Comparison of ENCODE assay signal across 32 cellular contexts in genomic region chr3:117750674-117751073, GRCh38.
"Had no signal": no experiment of that assay in that cellular context is flagged by ENCODE, and none has a peak within 500 bp of the region (broad histone marks: within the 10 kb centered on the region; RNA-seq: fewer than 3 reads in every experiment).

No MANE protein-coding gene starts in this region.

- H3K36me3 ChIP-seq: brain microvascular endothelial cell, MG63, Peyer's patch, SJSA1 had no signal

- H3K27ac Mint-ChIP-seq: activated CD4-positive, alpha-beta T cell treated with anti-CD3 and anti-CD28 coated beads, Interleukin-2, amount 10 ng/mL, durations not matched to agents 24 days and 14 days; activated CD8-positive, alpha-beta T cell treated with anti-CD3 and anti-CD28 coated beads for 36 hours; activated naive CD4-positive, alpha-beta T cell treated with anti-CD3 and anti-CD28 coated beads, Interleukin-2, amount 10 ng/mL, durations not matched to agents 7 days and 5 days; activated naive CD8-positive, alpha-beta T cell treated with anti-CD3 and anti-CD28 coated beads for 36 hours; activated T-helper 1 cell treated with anti-CD3 and anti-CD28 coated beads, Interleukin-12 subunit alpha, Interleukin-12 subunit beta, Interleukin-2, Interleukin-4 antibody, amounts not matched to agents 30 ng/mL and 10 ng/mL and 1 ng/mL, durations not matched to agents 14 hours and 24 hours and 36 hours; T-helper 1 cell treated with Interleukin-12 subunit alpha and Interleukin-12 subunit beta and Interleukin-4 antibody, amounts not matched to agents 30 μg/mL and 1 μg/mL, for 36 hours; T-helper 2 cell treated with Interferon-gamma antibody and Interleukin-4, amounts not matched to agents 5 μg/mL and 100 μg/mL, for 36 hours had no signal

- H3K4me3 Mint-ChIP-seq: activated CD4-positive, alpha-beta T cell treated with anti-CD3 and anti-CD28 coated beads, Interleukin-2, amount 10 ng/mL, durations not matched to agents 24 days and 14 days; activated CD8-positive, alpha-beta T cell treated with anti-CD3 and anti-CD28 coated beads for 36 hours; activated naive CD4-positive, alpha-beta T cell treated with anti-CD3 and anti-CD28 coated beads, Interleukin-2, amount 10 ng/mL, durations not matched to agents 7 days and 5 days; activated naive CD8-positive, alpha-beta T cell treated with anti-CD3 and anti-CD28 coated beads for 36 hours; activated T-cell treated with anti-CD3 and anti-CD28 coated beads, Interleukin-2, amount 50 U/mL, for 4 hours; activated T-helper 1 cell treated with anti-CD3 and anti-CD28 coated beads, Interleukin-12 subunit alpha, Interleukin-12 subunit beta, Interleukin-2, Interleukin-4 antibody, amounts not matched to agents 30 ng/mL and 10 ng/mL and 1 ng/mL, durations not matched to agents 14 hours and 24 hours and 36 hours; central memory CD8-positive, alpha-beta T cell; T-helper 1 cell treated with Interleukin-12 subunit alpha and Interleukin-12 subunit beta and Interleukin-4 antibody, amounts not matched to agents 30 μg/mL and 1 μg/mL, for 36 hours; T-helper 2 cell treated with Interferon-gamma antibody and Interleukin-4, amounts not matched to agents 5 μg/mL and 100 μg/mL, for 36 hours had no signal

- H3K36me3 Mint-ChIP-seq: activated naive CD4-positive, alpha-beta T cell treated with anti-CD3 and anti-CD28 coated beads, Interleukin-2, amount 10 ng/mL, durations not matched to agents 7 days and 5 days; activated naive CD8-positive, alpha-beta T cell treated with anti-CD3 and anti-CD28 coated beads for 36 hours had no signal

- H3K27ac ChIP-seq: brain microvascular endothelial cell, Peyer's patch, SJSA1 had no signal

- H3K27me3 ChIP-seq: brain microvascular endothelial cell, MG63, Peyer's patch, SJSA1 had no signal

- H3K4me1 Mint-ChIP-seq: activated CD4-positive, alpha-beta T cell treated with anti-CD3 and anti-CD28 coated beads, Interleukin-2, amount 10 ng/mL, durations not matched to agents 24 days and 14 days; activated naive CD4-positive, alpha-beta T cell treated with anti-CD3 and anti-CD28 coated beads, Interleukin-2, amount 10 ng/mL, durations not matched to agents 7 days and 5 days; activated naive CD8-positive, alpha-beta T cell treated with anti-CD3 and anti-CD28 coated beads for 36 hours; central memory CD8-positive, alpha-beta T cell had no signal

- H3K27me3 Mint-ChIP-seq: activated CD4-positive, alpha-beta T cell treated with anti-CD3 and anti-CD28 coated beads, Interleukin-2, amount 10 ng/mL, durations not matched to agents 24 days and 14 days; activated CD8-positive, alpha-beta T cell treated with anti-CD3 and anti-CD28 coated beads for 36 hours; activated naive CD4-positive, alpha-beta T cell treated with anti-CD3 and anti-CD28 coated beads, Interleukin-2, amount 10 ng/mL, durations not matched to agents 7 days and 5 days; activated naive CD8-positive, alpha-beta T cell treated with anti-CD3 and anti-CD28 coated beads for 36 hours; central memory CD8-positive, alpha-beta T cell had no signal

- H3K4me1 ChIP-seq: Peyer's patch, SJSA1 had no signal

- DNase-seq: activated CD4-positive, alpha-beta T cell treated with anti-CD3 and anti-CD28 coated beads, Interleukin-2, amount 10 ng/mL, durations not matched to agents 24 days and 14 days; activated CD4-positive, alpha-beta T cell treated with anti-CD3 and anti-CD28 coated beads, Interleukin-2, amount 50 U/mL, for 4 hours; activated CD8-positive, alpha-beta T cell treated with anti-CD3 and anti-CD28 coated beads for 36 hours; activated effector memory CD4-positive, alpha-beta T cell treated with Interleukin-2 at 50 U/mL for 16 hours; activated naive CD4-positive, alpha-beta T cell treated with anti-CD3 and anti-CD28 coated beads, Interleukin-2, amount 10 ng/mL, durations not matched to agents 7 days and 5 days; activated naive CD8-positive, alpha-beta T cell treated with anti-CD3 and anti-CD28 coated beads for 36 hours; activated T-cell treated with anti-CD3 and anti-CD28 coated beads, Interleukin-2, amount 50 U/mL, for 4 hours; amniotic stem cell; aorta; brain microvascular endothelial cell; Kasumi-1; KBM-7; MG63; NCI-H1092; NCI-H1436 treated with DMSO at 0.1 percent for 48 hours; NCI-H187; NCI-H2029 treated with DMSO at 0.1 percent for 48 hours; NCI-H2107; NCI-H2171; NCI-H510A; NCI-H69; NK-92 treated with Interleukin-12 subunit alpha and Interleukin-12 subunit beta, amount 100 ng/mL, for 24 hours; PC-3; Peyer's patch; RPMI8226; SHP77 treated with DMSO at 0.1 percent for 48 hours; SK-N-SH had no signal

- H3K9me3 Mint-ChIP-seq: activated CD4-positive, alpha-beta T cell treated with anti-CD3 and anti-CD28 coated beads, Interleukin-2, amount 10 ng/mL, durations not matched to agents 24 days and 14 days; activated CD8-positive, alpha-beta T cell treated with anti-CD3 and anti-CD28 coated beads for 36 hours; activated T-helper 1 cell treated with anti-CD3 and anti-CD28 coated beads, Interleukin-12 subunit alpha, Interleukin-12 subunit beta, Interleukin-2, Interleukin-4 antibody, amounts not matched to agents 30 ng/mL and 10 ng/mL and 1 ng/mL, durations not matched to agents 14 hours and 24 hours and 36 hours; T-helper 1 cell treated with Interleukin-12 subunit alpha and Interleukin-12 subunit beta and Interleukin-4 antibody, amounts not matched to agents 30 μg/mL and 1 μg/mL, for 36 hours had no signal

- H3K9me3 ChIP-seq: MG63, Peyer's patch, SJSA1, SK-N-SH had no signal

- H3K4me3 ChIP-seq: MG63, Peyer's patch, SJSA1 had no signal
